In genomic region chr2:85595378-85596232, GRCh38 we compare ENCODE assay signal across 1 cellular context.
TF ChIP-seq lines count a peak whose summit lies in the region.

Gene RNF181, plus strand, starts transcription at chr2:85595745. Its CDS starts 19 bp downstream, at chr2:85595764.

TF ChIP-seq in HEK293, 187 proteins besides CTCF, POLR2A, EP300 and RAD21 (continued from another document):
- TF ChIP-seq KLF9 (tag by site-specific recombination; IDR thresholded peaks at IDR 0.05; ENCODE audit: low read depth) (peak; percentile 82), ZNF530 (tag by site-specific recombination; IDR thresholded peaks at IDR 0.05; ENCODE audit: low read depth) (no peak), ZNF777 (tag by site-specific recombination; IDR thresholded peaks at IDR 0.05; ENCODE audit: borderline replicate concordance) (peak; percentile 79; the same call in 1 of the 2 replicates), ZXDB (tag by site-specific recombination; IDR thresholded peaks at IDR 0.05) (peak; percentile 82), GLI2 (tag by site-specific recombination; IDR thresholded peaks at IDR 0.05; ENCODE audit: borderline replicate concordance, low read depth) (no peak), ZNF112 (tag by site-specific recombination; IDR thresholded peaks at IDR 0.05) (no peak), ZBTB6 (tag by site-specific recombination; IDR thresholded peaks at IDR 0.05) (0 out of 2 replicates have a peak, but pooled peaks have one; percentile 22), ZNF544 (tag by site-specific recombination; IDR thresholded peaks at IDR 0.05) (no peak), REPIN1 (tag by site-specific recombination; IDR thresholded peaks at IDR 0.05; ENCODE audit: low read depth) (no peak), ZNF791 (tag by site-specific recombination; IDR thresholded peaks at IDR 0.05) (no peak)
